Comparison of ENCODE assay signal across 21 cellular contexts in the genomic region with DNA sequence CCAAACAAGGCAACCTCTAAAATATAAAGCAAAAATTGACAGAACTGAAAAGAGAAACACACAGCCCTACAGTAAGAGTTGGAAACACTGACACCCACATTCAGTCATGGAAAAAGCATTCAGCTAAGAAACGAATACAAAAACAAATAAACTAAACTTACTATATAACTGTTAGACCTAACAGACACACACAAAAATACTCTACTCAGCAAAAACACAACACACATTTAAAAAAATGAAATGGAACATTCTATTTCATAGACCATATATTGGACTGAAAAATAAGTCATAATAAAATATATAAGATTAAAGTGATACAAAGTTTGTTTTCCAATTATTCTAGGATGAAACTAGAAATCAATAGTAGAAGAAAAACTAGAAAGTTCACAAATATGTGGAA.
"Had no signal": no experiment of that assay in that cellular context is flagged by ENCODE, and none has a peak within 500 bp of the region (broad histone marks: within the 10 kb centered on the region; RNA-seq: fewer than 3 reads in every experiment).

No MANE protein-coding gene starts in this region.

- H3K27ac ChIP-seq: coronary artery, esophagus muscularis mucosa, foreskin keratinocyte, left lung, neutrophil, parathyroid adenoma, spleen, testis, tibial artery had no signal

- H3K4me3 ChIP-seq: coronary artery, esophagus muscularis mucosa, left lung, mucosa of descending colon, spleen, testis, tibial artery had no signal

- FAIRE-seq: endothelial cell of umbilical vein had no signal

- H3K36me3 ChIP-seq: esophagus muscularis mucosa, left lung, neutrophil, spleen, tibial artery had no signal

- H3K4me1 ChIP-seq: esophagus muscularis mucosa, foreskin keratinocyte, left lung, parathyroid adenoma, spleen, testis, tibial artery had no signal

- DNase-seq: dermis blood vessel endothelial cell; effector memory CD4-positive, alpha-beta T cell; foreskin keratinocyte; glutamatergic neuron; hypothalamus; left cardiac atrium; left lung; mesenchymal stem cell; mucosa of descending colon; naive B cell; spleen; stimulated activated CD4-positive, alpha-beta T cell treated with anti-CD3 and anti-CD28 coated beads, Interleukin-4, amount 100 ng/mL, for 4 hours; stimulated activated naive CD8-positive, alpha-beta T cell treated with anti-CD3 and anti-CD28 coated beads, Interleukin-15, Interleukin-2, amounts not matched to agents 100 U/mL and 50 U/mL, for 24 hours; substantia nigra; testis; tibial artery had no signal

- H3K9me3 ChIP-seq: esophagus muscularis mucosa, left lung, mucosa of descending colon, neutrophil, spleen, testis had no signal

- H3K27me3 ChIP-seq: esophagus muscularis mucosa, foreskin keratinocyte, left lung, neutrophil, testis, tibial artery had no signal
